ENCODE assay signal across 17 cellular contexts in genomic region chr7:108406474-108406873, GRCh38. TPM values are rescaled to one million over a fixed set of nuclear protein-coding genes. Genes with fewer than 3 reads are reported as not detected.
A peak's percentile ranks its signal among the peaks of the same experiment; 100 is the strongest.
DNase-seq lines count a peak whose midpoint lies in the region; ATAC-seq, FAIRE-seq and TF ChIP-seq lines count a peak whose summit lies in the region.
"Had no signal": no experiment of that assay in that cellular context is flagged by ENCODE, and none has a peak within 500 bp of the region (broad histone marks: within the 10 kb centered on the region; RNA-seq: fewer than 3 reads in every experiment).

No MANE protein-coding gene starts in this region.

- no peak overlapping the region for H2BK12ac ChIP-seq in neuronal stem cell (ENCODE audit: low read length)

- ATAC-seq in A549: no peak
- peak; percentile 57 for ATAC-seq in foreskin keratinocyte
- ATAC-seq in CD4-positive, alpha-beta T cell (ENCODE audit: poor library complexity): no peak
- ATAC-seq: psoas muscle had no signal

- no peaks in the 10 kb centered on the region for H3K79me1 ChIP-seq in neuronal stem cell (ENCODE audit: low read depth, low read length)

- H3K9me3 Mint-ChIP-seq in CD4-positive, alpha-beta T cell: no peaks in the 10 kb centered on the region
- no peaks in the 10 kb centered on the region for H3K9me3 Mint-ChIP-seq in activated T-cell treated with anti-CD3 and anti-CD28 coated beads, Interleukin-2, amount 50 U/mL, for 24 hours
- peaks cover 5% of the 10 kb centered on the region for H3K9me3 Mint-ChIP-seq in glutamatergic neuron (ENCODE audit: unreplicated experiment)
- H3K9me3 Mint-ChIP-seq: activated CD4-positive, alpha-beta T cell treated with anti-CD3 and anti-CD28 coated beads, Interleukin-2, amount 10 ng/mL, durations not matched to agents 24 days and 14 days; T-helper 2 cell treated with Interferon-gamma antibody and Interleukin-4, amounts not matched to agents 5 μg/mL and 100 μg/mL, for 36 hours had no signal

- POLR2A ChIA-PET in A549 (lab: Yijun Ruan, JAX): interaction anchor here (1.2 kb wide), 1 partner anchor 50 kb away, joined by 3 read pairs; the partner anchor contains the start of gene NRCAM
- POLR2A ChIA-PET in CD4-positive, alpha-beta T cell (lab: Charles Lee): no interaction called here

- no peak overlapping the region for H3K4me3 ChIP-seq in A549
- no peak overlapping the region for H3K4me3 ChIP-seq in astrocyte of the spinal cord (ENCODE audit: low read depth, low read length)
- no peak overlapping the region for H3K4me3 ChIP-seq in neuronal stem cell (ENCODE audit: low read length in 2 of 2)
- H3K4me3 ChIP-seq: cardiac muscle cell, psoas muscle had no signal

- no peak overlapping the region for H3K14ac ChIP-seq in neuronal stem cell (ENCODE audit: low read length)

- no peak for TF ChIP-seq CTCF in A549 (IDR thresholded peaks at IDR 0.05)
- no peak for TF ChIP-seq CTCF in astrocyte of the spinal cord (IDR thresholded peaks at IDR 0.05; ENCODE audit: low read depth, low read length)
- no peak for TF ChIP-seq CTCF in foreskin keratinocyte (conservative IDR thresholded peaks at IDR 0.05)
- TF ChIP-seq CTCF in CD4-positive, alpha-beta T cell (IDR thresholded peaks at IDR 0.05): no peak
- no peak for TF ChIP-seq CTCF in glutamatergic neuron (IDR thresholded peaks at IDR 0.05; ENCODE audit: partially characterized antibody, unreplicated experiment)

- no peak overlapping the region for H3K4ac ChIP-seq in neuronal stem cell (ENCODE audit: low read length)

- H3K36me3 ChIP-seq in neuronal stem cell (replicated peaks in 1 of 2; ENCODE audit: control insufficient read depth in 2 of 2, insufficient read depth in 2 of 2, low read length in 2 of 2): no peaks in the 10 kb centered on the region
- H3K36me3 ChIP-seq: BE2C, cardiac muscle cell had no signal

- H3K36me3 Mint-ChIP-seq in CD4-positive, alpha-beta T cell (ENCODE audit: low read depth): no peaks in the 10 kb centered on the region
- H3K36me3 Mint-ChIP-seq in activated T-cell treated with anti-CD3 and anti-CD28 coated beads, Interleukin-2, amount 50 U/mL, for 24 hours (ENCODE audit: low read depth): no peaks in the 10 kb centered on the region
- H3K36me3 Mint-ChIP-seq in glutamatergic neuron (ENCODE audit: unreplicated experiment): peaks cover 4% of the 10 kb centered on the region

- peaks cover 62% of the 10 kb centered on the region for H3K4me1 ChIP-seq in A549
- H3K4me1 ChIP-seq in foreskin keratinocyte: no peaks in the 10 kb centered on the region
- H3K4me1 ChIP-seq in neuronal stem cell (ENCODE audit: control insufficient read depth in 2 of 2, insufficient read depth in 1 of 2, low read depth in 1 of 2, low read length in 2 of 2): peaks cover 6 to 19% of the 10 kb centered on the region in 2 donors
- H3K4me1 ChIP-seq: psoas muscle had no signal

- no peak overlapping the region for H3K27ac Mint-ChIP-seq in CD4-positive, alpha-beta T cell
- H3K27ac Mint-ChIP-seq in activated T-cell treated with anti-CD3 and anti-CD28 coated beads, Interleukin-2, amount 50 U/mL, for 24 hours: no peak overlapping the region
- no peak overlapping the region for H3K27ac Mint-ChIP-seq in glutamatergic neuron (ENCODE audit: unreplicated experiment)
- H3K27ac Mint-ChIP-seq: activated CD4-positive, alpha-beta T cell treated with anti-CD3 and anti-CD28 coated beads, Interleukin-2, amount 10 ng/mL, durations not matched to agents 24 days and 14 days; T-helper 2 cell treated with Interferon-gamma antibody and Interleukin-4, amounts not matched to agents 5 μg/mL and 100 μg/mL, for 36 hours had no signal

- TF ChIP-seq POLR2A in A549 (IDR thresholded peaks at IDR 0.05; ENCODE audit: low read length): no peak

- H3K27me3 ChIP-seq in foreskin keratinocyte (no peaks in the 10 kb centered on the region), neuronal stem cell (ENCODE audit: control insufficient read depth in 3 of 3, insufficient read depth in 3 of 3, low read depth in 1 of 3, low read length in 3 of 3) (no peaks in the 10 kb centered on the region)
- H3K27me3 ChIP-seq in CD4-positive, alpha-beta T cell (ENCODE audit: control insufficient read depth, insufficient read depth, low read length): no peaks in the 10 kb centered on the region
- H3K27me3 ChIP-seq: BE2C, cardiac muscle cell had no signal

- CTCF ChIA-PET in A549 (lab: Yijun Ruan, JAX): no interaction called here
- CTCF ChIA-PET in CD4-positive, alpha-beta T cell (lab: Charles Lee): no interaction called here

- H3K27ac ChIP-seq in A549 (peak overlapping the region; percentile 29 to 64; a peak in 4 of 6 replicates), foreskin keratinocyte (no peak overlapping the region), neuronal stem cell (replicated peaks; ENCODE audit: low read length) (no peak overlapping the region)
- H3K27ac ChIP-seq in CD4-positive, alpha-beta T cell (ENCODE audit: low read depth, low read length): no peak overlapping the region
- H3K27ac ChIP-seq: cardiac muscle cell, psoas muscle, RWPE1 had no signal

- in situ Hi-C loops in astrocyte of the spinal cord (cut with HindIII; ENCODE audit: low sequenced_read_pairs): no loop called here

- no peaks in the 10 kb centered on the region for H3K4me1 Mint-ChIP-seq in CD4-positive, alpha-beta T cell (ENCODE audit: low read depth)
- no peaks in the 10 kb centered on the region for H3K4me1 Mint-ChIP-seq in activated T-cell treated with anti-CD3 and anti-CD28 coated beads, Interleukin-2, amount 50 U/mL, for 24 hours (ENCODE audit: low read depth)
- peaks cover 17% of the 10 kb centered on the region for H3K4me1 Mint-ChIP-seq in glutamatergic neuron (ENCODE audit: low read depth, unreplicated experiment)
- H3K4me1 Mint-ChIP-seq: activated CD4-positive, alpha-beta T cell treated with anti-CD3 and anti-CD28 coated beads, Interleukin-2, amount 10 ng/mL, durations not matched to agents 24 days and 14 days had no signal

- H2BK15ac ChIP-seq in neuronal stem cell (ENCODE audit: low read length): no peak overlapping the region

- no peak overlapping the region for H3K9ac ChIP-seq in neuronal stem cell (ENCODE audit: low read depth, low read length, poor library complexity)

- H3K9me3 ChIP-seq in A549 (no peaks in the 10 kb centered on the region), neuronal stem cell (replicated peaks in 1 of 2; ENCODE audit: control insufficient read depth in 2 of 2, insufficient read depth in 1 of 2, low read depth in 1 of 2, low read length in 2 of 2) (no peaks in the 10 kb centered on the region)
- no peaks in the 10 kb centered on the region for H3K9me3 ChIP-seq in CD4-positive, alpha-beta T cell (ENCODE audit: control insufficient read depth, low read length)
- H3K9me3 ChIP-seq: BE2C, psoas muscle had no signal

- DNase-seq in A549 (ENCODE audit: low read depth in 1 of 2, low spot score in 1 of 2): no peak
- DNase-seq in HPDE6-E6E7 (ENCODE audit: extremely low spot score): peak; percentile 43
- DNase-seq in astrocyte of the spinal cord (ENCODE audit: low read depth, low spot score): peak; percentile 44
- peak; percentile 55 to 69 for DNase-seq in foreskin keratinocyte
- DNase-seq in neuronal stem cell (ENCODE audit: low spot score): no peak
- no peak for DNase-seq in CD4-positive, alpha-beta T cell
- no peak for DNase-seq in activated T-cell treated with anti-CD3 and anti-CD28 coated beads, Interleukin-2, amount 50 U/mL, for 24 hours
- no peak for DNase-seq in glutamatergic neuron
- DNase-seq: activated CD4-positive, alpha-beta T cell treated with anti-CD3 and anti-CD28 coated beads, Interleukin-2, amount 10 ng/mL, durations not matched to agents 24 days and 14 days; BE2C; KBM-7; NCI-H2081 treated with DMSO at 0.1 percent for 48 hours; psoas muscle; stimulated activated CD4-positive, alpha-beta T cell treated with anti-CD3 and anti-CD28 coated beads, Interleukin-2, amount 100 ng/mL, for 24 hours had no signal

- H2AFZ ChIP-seq in neuronal stem cell (ENCODE audit: low read length): no peak overlapping the region

- H3K27me3 Mint-ChIP-seq in CD4-positive, alpha-beta T cell: no peaks in the 10 kb centered on the region
- no peaks in the 10 kb centered on the region for H3K27me3 Mint-ChIP-seq in activated T-cell treated with anti-CD3 and anti-CD28 coated beads, Interleukin-2, amount 50 U/mL, for 24 hours
- peaks cover 2% of the 10 kb centered on the region for H3K27me3 Mint-ChIP-seq in glutamatergic neuron (ENCODE audit: unreplicated experiment)

- H2AK5ac ChIP-seq in neuronal stem cell (ENCODE audit: low read depth, low read length): no peak overlapping the region

- no peak overlapping the region for H3K4me3 Mint-ChIP-seq in CD4-positive, alpha-beta T cell
- H3K4me3 Mint-ChIP-seq in activated T-cell treated with anti-CD3 and anti-CD28 coated beads, Interleukin-2, amount 50 U/mL, for 24 hours: no peak overlapping the region
- H3K4me3 Mint-ChIP-seq in glutamatergic neuron (ENCODE audit: unreplicated experiment): no peak overlapping the region
- H3K4me3 Mint-ChIP-seq: activated CD4-positive, alpha-beta T cell treated with anti-CD3 and anti-CD28 coated beads, Interleukin-2, amount 10 ng/mL, durations not matched to agents 24 days and 14 days; T-helper 2 cell treated with Interferon-gamma antibody and Interleukin-4, amounts not matched to agents 5 μg/mL and 100 μg/mL, for 36 hours had no signal

- TF ChIP-seq EP300 in A549 (IDR thresholded peaks at IDR 0.05): no peak

- H3K4me2 ChIP-seq in A549 (peak overlapping the region; percentile 45), neuronal stem cell (ENCODE audit: insufficient read depth, low read length, poor library complexity, severe bottlenecking) (no peak overlapping the region)

- FAIRE-seq in A549 (lab: Jason Lieb, UNC): peak; percentile 77

- no peak overlapping the region for H2BK5ac ChIP-seq in neuronal stem cell (ENCODE audit: low read length)

- H4K91ac ChIP-seq in neuronal stem cell (ENCODE audit: low read depth, low read length, poor library complexity): no peak overlapping the region

- no peak overlapping the region for H3K18ac ChIP-seq in neuronal stem cell (ENCODE audit: low read length)

- no peak overlapping the region for H2BK120ac ChIP-seq in neuronal stem cell (ENCODE audit: low read depth, low read length)

- TF ChIP-seq RAD21 in A549 (conservative IDR thresholded peaks at IDR 0.05 in 1 of 2, IDR thresholded peaks at IDR 0.05 in 1 of 2): no peak

- no peak overlapping the region for H4K8ac ChIP-seq in neuronal stem cell (ENCODE audit: low read depth, low read length)

- no peak overlapping the region for H3K23ac ChIP-seq in neuronal stem cell (ENCODE audit: low read depth, low read length, poor library complexity)

- intact Hi-C loops in CD4-positive, alpha-beta T cell (cut with DNase I, micrococcal nuclease): no loop called here

RNA-seq across cellular contexts. Expression of gene NRCAM, which starts 49.8 kb away (rescaled TPM):
- 189 and 210 TPM in 2 replicates for polyA plus RNA-seq in A549 (2011; rRNA removed)
- 35.0 and 38.0 TPM in 2 replicates for polyA plus RNA-seq in A549 (2012; cell fraction: cytosol; rRNA removed)
- 41.3 and 67.1 TPM in 2 replicates for polyA plus RNA-seq in A549 (2012; cell fraction: nucleus; rRNA removed)
- polyA plus RNA-seq in A549 (2017; fragmentation: RNase III; extraction: RNeasy Plus Mini Kit Qiagen cat#74134 plus additional on column Dnase treatment): 123 to 134 TPM (median 129 TPM) in 3 replicates
- 198 and 200 TPM in 2 replicates for polyA minus RNA-seq in A549 (2011; rRNA and poly(A)+ RNA removed)
- total RNA-seq in foreskin keratinocyte: 8.4 and 20.0 TPM in 2 replicates
- 3.3 and 8.4 TPM in 2 replicates for polyA plus RNA-seq in foreskin keratinocyte
- 39.5 TPM for polyA plus RNA-seq in neuronal stem cell (2013, experiment 1 of 2)
- 39.3 TPM for polyA plus RNA-seq in neuronal stem cell (2013, experiment 2 of 2)
- 1 to 10 TPM; 3.4 to 7.0 TPM for total RNA-seq in CD4-positive, alpha-beta T cell
- 120 TPM for total RNA-seq in glutamatergic neuron (ENCODE audit: unreplicated experiment)
- total RNA-seq: activated CD4-positive, alpha-beta T cell treated with anti-CD3 and anti-CD28 coated beads, Interleukin-2, amount 10 ng/mL, durations not matched to agents 24 days and 14 days had no signal

Comparison
In these comparisons a context has a peak if more than half of its experiments do, and no peak if none do; other contexts are left out.
1. DNase-seq: peak in HPDE6-E6E7 (single experiment), astrocyte of the spinal cord (single experiment) and foreskin keratinocyte (2 of 2); none in A549 (0 of 2), neuronal stem cell (single experiment), CD4-positive, alpha-beta T cell (0 of 10), activated T-cell treated with anti-CD3 and anti-CD28 coated beads, Interleukin-2, amount 50 U/mL, for 24 hours (single experiment) and glutamatergic neuron (single experiment).
2. H3K27ac ChIP-seq: peak in A549 (2 of 2); none in foreskin keratinocyte (single experiment), neuronal stem cell (single experiment) and CD4-positive, alpha-beta T cell (single experiment).